In genomic region chr5:111245654-111246053, GRCh38 we compare ENCODE assay signal across 15 cellular contexts.
"Had no signal": no experiment of that assay in that cellular context is flagged by ENCODE, and none has a peak within 500 bp of the region (broad histone marks: within the 10 kb centered on the region; RNA-seq: fewer than 3 reads in every experiment).

No MANE protein-coding gene starts in this region.

- H3K4me1 Mint-ChIP-seq: stimulated activated memory B cell treated with anti-CD40 and anti-IgM and Interleukin-4, amounts not matched to agents 10 μg/mL and 1 μg/mL and 100 μg/mL, for 72 hours had no signal

- H3K27ac Mint-ChIP-seq: natural killer cell treated with Interleukin-12 subunit alpha and Interleukin-12 subunit beta and Interleukin-15 and Interleukin-18, amount 100 ng/mL, for 72 hours; stimulated activated memory B cell treated with anti-CD40 and anti-IgM and Interleukin-4, amounts not matched to agents 10 μg/mL and 1 μg/mL and 100 μg/mL, for 72 hours had no signal

- H3K36me3 ChIP-seq: right atrium auricular region, upper lobe of left lung had no signal

- H3K27ac ChIP-seq: coronary artery, right atrium auricular region, upper lobe of left lung had no signal

- H3K27me3 ChIP-seq: right atrium auricular region, upper lobe of left lung had no signal

- H3K27me3 Mint-ChIP-seq: stimulated activated memory B cell treated with anti-CD40 and anti-IgM and Interleukin-4, amounts not matched to agents 10 μg/mL and 1 μg/mL and 100 μg/mL, for 72 hours had no signal

- H3K4me3 ChIP-seq: coronary artery, lung, right atrium auricular region, upper lobe of left lung had no signal

- DNase-seq: caudate nucleus; effector CD4-positive, alpha-beta T cell; foreskin melanocyte; head of caudate nucleus; left cardiac atrium; nucleus accumbens; SIG-M5; small intestine; T1000; upper lobe of left lung had no signal

- H3K9me3 ChIP-seq: right atrium auricular region, upper lobe of left lung had no signal

- H3K36me3 Mint-ChIP-seq: natural killer cell treated with Interleukin-12 subunit alpha and Interleukin-12 subunit beta and Interleukin-15 and Interleukin-18, amount 100 ng/mL, for 72 hours; stimulated activated memory B cell treated with anti-CD40 and anti-IgM and Interleukin-4, amounts not matched to agents 10 μg/mL and 1 μg/mL and 100 μg/mL, for 72 hours had no signal

- H3K4me1 ChIP-seq: right atrium auricular region, upper lobe of left lung had no signal

- ATAC-seq: left cardiac atrium; natural killer cell treated with Interleukin-12 subunit alpha and Interleukin-12 subunit beta and Interleukin-15 and Interleukin-18, amount 100 ng/mL, for 72 hours; stimulated activated memory B cell treated with anti-CD40 and anti-IgM and Interleukin-4, amounts not matched to agents 10 μg/mL and 1 μg/mL and 100 μg/mL, for 72 hours had no signal

- H3K9me3 Mint-ChIP-seq: natural killer cell treated with Interleukin-12 subunit alpha and Interleukin-12 subunit beta and Interleukin-15 and Interleukin-18, amount 100 ng/mL, for 72 hours; stimulated activated memory B cell treated with anti-CD40 and anti-IgM and Interleukin-4, amounts not matched to agents 10 μg/mL and 1 μg/mL and 100 μg/mL, for 72 hours had no signal

- H3K4me3 Mint-ChIP-seq: natural killer cell treated with Interleukin-12 subunit alpha and Interleukin-12 subunit beta and Interleukin-15 and Interleukin-18, amount 100 ng/mL, for 72 hours; stimulated activated memory B cell treated with anti-CD40 and anti-IgM and Interleukin-4, amounts not matched to agents 10 μg/mL and 1 μg/mL and 100 μg/mL, for 72 hours had no signal
